Comparison of ENCODE assay signal across 14 cellular contexts in the genomic region with DNA sequence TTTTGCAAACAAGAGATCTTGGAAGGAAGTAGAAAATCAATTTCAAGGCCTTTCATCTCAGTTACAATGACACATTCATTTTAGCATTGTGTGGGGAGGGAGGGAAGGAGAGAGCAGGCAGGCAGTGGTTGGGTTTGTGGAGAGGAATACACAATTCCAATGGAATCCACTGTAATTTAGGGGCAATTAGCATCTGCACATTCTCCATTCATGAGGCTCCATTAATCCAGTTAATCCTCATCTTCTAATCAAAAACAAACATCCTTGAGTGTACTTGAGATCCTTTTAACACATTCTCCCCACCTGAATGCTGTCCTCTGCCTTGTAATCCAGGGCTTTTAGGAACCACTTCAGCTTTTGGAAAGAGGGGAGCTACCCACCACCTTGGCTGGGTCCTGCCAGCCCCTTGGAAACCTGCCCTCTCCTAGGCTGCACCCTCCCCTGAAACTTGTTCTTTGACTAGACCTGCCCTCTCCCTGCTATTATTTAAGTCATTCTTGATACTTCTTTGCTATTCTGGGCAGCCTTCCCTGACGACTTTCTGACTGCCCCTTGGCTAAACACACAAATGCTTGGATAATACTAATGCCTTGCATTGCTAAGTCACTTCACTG.
DNase-seq lines count a peak whose midpoint lies in the region; ATAC-seq lines count a peak whose summit lies in the region.
"Had no signal": no experiment of that assay in that cellular context is flagged by ENCODE, and none has a peak within 500 bp of the region (broad histone marks: within the 10 kb centered on the region; RNA-seq: fewer than 3 reads in every experiment).

No MANE protein-coding gene starts in this region.

- H3K79me1 ChIP-seq in mesendoderm (ENCODE audit: low read length): no peaks in the 10 kb centered on the region

- H2BK120ac ChIP-seq in mesendoderm (ENCODE audit: low read depth, low read length): no peak overlapping the region

- H3K79me2 ChIP-seq in mesendoderm (ENCODE audit: control insufficient read depth, insufficient read depth, low read length): no peaks in the 10 kb centered on the region

- H3K9me3 ChIP-seq in right cardiac atrium (ENCODE audit: control insufficient read depth, low read length) (no peaks in the 10 kb centered on the region), aorta (ENCODE audit: control insufficient read depth, low read length) (no peaks in the 10 kb centered on the region)
- H3K9me3 ChIP-seq: upper lobe of left lung had no signal

- H3K4me1 ChIP-seq in right cardiac atrium (ENCODE audit: control insufficient read depth, insufficient read depth, low read length) (no peaks in the 10 kb centered on the region), mesendoderm (ENCODE audit: control insufficient read depth, low read depth, low read length) (peaks cover 4% of the 10 kb centered on the region), aorta (ENCODE audit: control insufficient read depth in 1 of 2, insufficient read depth in 2 of 2, low read length in 2 of 2) (peaks cover 6 to 8% of the 10 kb centered on the region in 2 donors)

- peak overlapping the region; percentile 18 for H3K23ac ChIP-seq in mesendoderm (ENCODE audit: low read length)

- no peak overlapping the region for H3K4ac ChIP-seq in mesendoderm (ENCODE audit: low read depth, low read length)

- no peak overlapping the region for H3K56ac ChIP-seq in mesendoderm (ENCODE audit: low read length)

- H3K27ac ChIP-seq in right cardiac atrium (ENCODE audit: low read length): no peak overlapping the region
- no peak overlapping the region for H3K27ac ChIP-seq in mesendoderm (ENCODE audit: low read depth, low read length)
- peak overlapping the region; percentile 39 to 92 for H3K27ac ChIP-seq in aorta (ENCODE audit: low read depth in 1 of 2, low read length in 2 of 2)
- H3K27ac ChIP-seq: upper lobe of left lung had no signal

- H2AK5ac ChIP-seq in mesendoderm (ENCODE audit: low read length): no peak overlapping the region

- no peak overlapping the region for H3K4me2 ChIP-seq in mesendoderm (ENCODE audit: low read length)

- no peak overlapping the region for H2BK5ac ChIP-seq in mesendoderm (ENCODE audit: low read length)

- ATAC-seq in right cardiac atrium: peak; percentile 57 to 70
- peak; percentile 64 for ATAC-seq in aorta (ENCODE audit: low FRiP score)
- ATAC-seq in HG03442 (IDR thresholded peaks at IDR 0.05; ENCODE audit: unreplicated experiment): no peak
- ATAC-seq: HepG2 had no signal

- H3K4me3 ChIP-seq in right cardiac atrium (ENCODE audit: low read length) (no peak overlapping the region), mesendoderm (ENCODE audit: low read length) (no peak overlapping the region), aorta (ENCODE audit: low read length in 2 of 2) (no peak overlapping the region)
- H3K4me3 ChIP-seq: upper lobe of left lung had no signal

- DNase-seq in right cardiac atrium: peak in 1 of 3 donors; percentile 60
- DNase-seq in cardiac septum (ENCODE audit: low spot score): no peak
- peak; percentile 88 for DNase-seq in astrocyte of the hippocampus (ENCODE audit: low read depth, low spot score)
- peak; percentile 60 for DNase-seq in mesendoderm
- DNase-seq in aorta: peak in 1 of 2 donors; percentile 49
- no peak for DNase-seq in GF-D8 (lab: John Stamatoyannopoulos, UW)
- no peak for DNase-seq in cerebellar cortex (ENCODE audit: low spot score)
- DNase-seq: activated naive CD4-positive, alpha-beta T cell treated with Interleukin-2 at 50 U/mL for 16 hours; NCI-H146; posterior cingulate gyrus; SHP77 treated with DMSO at 0.1 percent for 48 hours; upper lobe of left lung had no signal

- H3K9ac ChIP-seq in mesendoderm (ENCODE audit: low read length): no peak overlapping the region

- intact Hi-C loops in right cardiac atrium (cut with DNase I) (no loop called here), cardiac septum (cut with DNase I) (no loop called here), aorta (cut with DNase I) (loop anchor here in 1 of 2 donors (5.0 kb wide), 1 partner anchor 38 kb away; no protein-coding TSS in a partner anchor)

- H3K36me3 ChIP-seq in mesendoderm (ENCODE audit: control insufficient read depth, insufficient read depth, low read length) (no peaks in the 10 kb centered on the region), aorta (ENCODE audit: control insufficient read depth in 1 of 2, insufficient read depth in 2 of 2, low read length in 1 of 2) (no peaks in the 10 kb centered on the region)
- H3K36me3 ChIP-seq: upper lobe of left lung had no signal

- H2BK15ac ChIP-seq in mesendoderm (replicated peaks; ENCODE audit: low read depth): no peak overlapping the region

- H3K27me3 ChIP-seq in right cardiac atrium (ENCODE audit: control insufficient read depth, insufficient read depth): no peaks in the 10 kb centered on the region
- no peaks in the 10 kb centered on the region for H3K27me3 ChIP-seq in mesendoderm (ENCODE audit: insufficient read depth, low read length, poor library complexity)
- H3K27me3 ChIP-seq in aorta (ENCODE audit: control insufficient read depth in 1 of 2, insufficient read depth in 2 of 2, low read length in 1 of 2): no peaks in the 10 kb centered on the region
- H3K27me3 ChIP-seq: upper lobe of left lung had no signal

- WGBS in right cardiac atrium: 16% methylated on average over 1 of the region's 1 CpG
- no CpG with 5 or more reads among the region's 1 CpG for WGBS in mesendoderm (ENCODE audit: extremely low coverage, insufficient coverage, low lambda C conversion rate)
- WGBS in aorta, 2 donors: 2 to 6% methylated on average over 1 of the region's 1 CpG

- no peak overlapping the region for H3K18ac ChIP-seq in mesendoderm (ENCODE audit: low read length)

- H4K5ac ChIP-seq in mesendoderm (ENCODE audit: low read length): no peak overlapping the region

- H4K8ac ChIP-seq in mesendoderm (ENCODE audit: low read depth, low read length): no peak overlapping the region

Comparison
In these comparisons a context has a peak if more than half of its experiments do, and no peak if none do; other contexts are left out.
1. DNase-seq: peak in astrocyte of the hippocampus (single experiment) and mesendoderm (single experiment); none in cardiac septum (single experiment), GF-D8 (single experiment) and cerebellar cortex (single experiment).
2. H3K27ac ChIP-seq: peak in aorta (2 of 2); none in right cardiac atrium (single experiment) and mesendoderm (single experiment).